ENCODE assay signal across 6 cellular contexts in the genomic region with DNA sequence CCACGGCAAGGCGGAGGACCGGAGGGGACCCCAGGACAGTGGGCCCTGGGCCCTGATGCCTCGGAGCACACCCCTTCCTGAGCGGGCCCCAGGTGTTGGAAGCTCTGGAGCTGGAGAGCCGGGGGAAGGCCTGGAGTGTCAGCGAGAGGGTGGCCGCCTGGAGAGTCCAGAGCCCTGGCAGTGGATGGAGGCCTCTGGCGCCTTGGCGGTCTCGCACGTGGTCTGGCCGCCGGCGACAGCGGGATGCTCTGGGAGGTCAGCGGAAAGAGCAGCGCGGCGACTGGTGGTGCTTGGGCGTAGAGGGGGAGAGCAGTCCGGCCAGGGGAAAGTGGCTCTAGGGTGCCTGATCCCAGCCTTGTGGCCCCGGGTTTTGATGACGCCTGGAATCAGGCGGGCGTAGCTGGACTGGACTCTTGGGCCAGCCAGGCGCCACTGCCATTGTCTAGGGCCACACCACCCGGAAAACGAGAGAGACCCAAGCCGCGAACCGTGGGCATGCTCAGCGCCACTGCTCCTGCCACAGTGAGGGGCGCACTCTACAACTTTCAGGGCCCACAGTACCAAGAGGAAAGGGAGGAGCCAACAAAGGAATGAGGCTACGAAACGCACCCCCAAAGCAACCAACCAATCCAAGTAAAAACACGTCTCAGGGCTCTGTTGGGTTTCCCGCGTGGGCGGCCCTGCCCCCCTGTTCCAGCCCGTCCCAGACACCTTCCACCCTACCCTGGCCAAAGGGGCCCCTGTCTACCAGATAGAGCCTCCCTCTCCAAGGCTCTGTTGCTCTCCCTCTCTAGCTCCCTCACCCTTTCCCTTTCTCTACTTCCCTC.
DNase-seq lines count a peak whose midpoint lies in the region; ATAC-seq and TF ChIP-seq lines count a peak whose summit lies in the region.
"Not testable (repeated sequence)": the region's sequence is repeated elsewhere in the genome, so short reads cannot be mapped to it uniquely, and the experiment has no call there.

No MANE protein-coding gene starts in this region.

- not testable (repeated sequence) for H3K4me3 ChIP-seq in RWPE2 (ENCODE audit: severe bottlenecking); esophagus muscularis mucosa; left lung; mucosa of descending colon

- H3K27me3 ChIP-seq in RWPE2 (ENCODE audit: insufficient read depth, poor library complexity, severe bottlenecking); left lung: not testable (repeated sequence)
- H3K27me3 ChIP-seq in esophagus muscularis mucosa = peaks cover 0 to 25% (median 2%) of the 10 kb centered on the region in 4 donors

- H3K4me3 Mint-ChIP-seq in activated naive CD8-positive, alpha-beta T cell treated with anti-CD3 and anti-CD28 coated beads, Interleukin-2, amount 10 ng/mL, durations not matched to agents 7 days and 5 days = peak overlapping the region; percentile 12
- not testable (repeated sequence) for H3K4me3 Mint-ChIP-seq in stimulated activated memory B cell treated with anti-CD40 and anti-IgM and Interleukin-4, amounts not matched to agents 10 μg/mL and 1 μg/mL and 100 μg/mL, for 72 hours

- peak; percentile 81 for DNase-seq in RWPE2 (ENCODE audit: low spot score)
- not testable (repeated sequence) for DNase-seq in activated naive CD8-positive, alpha-beta T cell treated with anti-CD3 and anti-CD28 coated beads, Interleukin-2, amount 10 ng/mL, durations not matched to agents 7 days and 5 days
- DNase-seq in esophagus muscularis mucosa (ENCODE audit: extremely low spot score) = peak; percentile 90
- peak in 1 of 2 donors; percentile 83 for DNase-seq in left lung
- peak in 2 of 3 donors; percentile 11 to 39 for DNase-seq in mucosa of descending colon

- H3K36me3 Mint-ChIP-seq in activated naive CD8-positive, alpha-beta T cell treated with anti-CD3 and anti-CD28 coated beads, Interleukin-2, amount 10 ng/mL, durations not matched to agents 7 days and 5 days; stimulated activated memory B cell treated with anti-CD40 and anti-IgM and Interleukin-4, amounts not matched to agents 10 μg/mL and 1 μg/mL and 100 μg/mL, for 72 hours: not testable (repeated sequence)

- not testable (repeated sequence) for TF ChIP-seq EP300 in esophagus muscularis mucosa (IDR thresholded peaks at IDR 0.05)

- not testable (repeated sequence) for H3K36me3 ChIP-seq in RWPE2 (ENCODE audit: low read depth); esophagus muscularis mucosa; left lung; mucosa of descending colon (ENCODE audit: low read depth)

- H3K27ac Mint-ChIP-seq in activated naive CD8-positive, alpha-beta T cell treated with anti-CD3 and anti-CD28 coated beads, Interleukin-2, amount 10 ng/mL, durations not matched to agents 7 days and 5 days; stimulated activated memory B cell treated with anti-CD40 and anti-IgM and Interleukin-4, amounts not matched to agents 10 μg/mL and 1 μg/mL and 100 μg/mL, for 72 hours: not testable (repeated sequence)

- not testable (repeated sequence) for H3K9me3 ChIP-seq in RWPE2 (ENCODE audit: severe bottlenecking)
- H3K9me3 ChIP-seq in esophagus muscularis mucosa (peaks cover 0 to 47% (median 15%) of the 10 kb centered on the region in 4 donors), left lung (peaks cover 0 to 67% of the 10 kb centered on the region in 2 donors), mucosa of descending colon (peaks cover 74% of the 10 kb centered on the region)

- not testable (repeated sequence) for H3K27me3 Mint-ChIP-seq in activated naive CD8-positive, alpha-beta T cell treated with anti-CD3 and anti-CD28 coated beads, Interleukin-2, amount 10 ng/mL, durations not matched to agents 7 days and 5 days; stimulated activated memory B cell treated with anti-CD40 and anti-IgM and Interleukin-4, amounts not matched to agents 10 μg/mL and 1 μg/mL and 100 μg/mL, for 72 hours

- H3K9me3 Mint-ChIP-seq in activated naive CD8-positive, alpha-beta T cell treated with anti-CD3 and anti-CD28 coated beads, Interleukin-2, amount 10 ng/mL, durations not matched to agents 7 days and 5 days = peaks cover 25% of the 10 kb centered on the region
- peaks cover 17% of the 10 kb centered on the region for H3K9me3 Mint-ChIP-seq in stimulated activated memory B cell treated with anti-CD40 and anti-IgM and Interleukin-4, amounts not matched to agents 10 μg/mL and 1 μg/mL and 100 μg/mL, for 72 hours

- WGBS in esophagus muscularis mucosa = 84% methylated on average over 41 of the region's 41 CpGs

- H3K4me1 Mint-ChIP-seq in activated naive CD8-positive, alpha-beta T cell treated with anti-CD3 and anti-CD28 coated beads, Interleukin-2, amount 10 ng/mL, durations not matched to agents 7 days and 5 days; stimulated activated memory B cell treated with anti-CD40 and anti-IgM and Interleukin-4, amounts not matched to agents 10 μg/mL and 1 μg/mL and 100 μg/mL, for 72 hours: not testable (repeated sequence)

- H3K27ac ChIP-seq in RWPE2 (ENCODE audit: poor library complexity, severe bottlenecking); esophagus muscularis mucosa (replicated peaks in 1 of 4); left lung: not testable (repeated sequence)

- not testable (repeated sequence) for H3K4me1 ChIP-seq in RWPE2 (ENCODE audit: insufficient read depth, poor library complexity, severe bottlenecking); esophagus muscularis mucosa; left lung; mucosa of descending colon (ENCODE audit: low read depth)

- intact Hi-C loops in esophagus muscularis mucosa (cut with DNase I); left lung (cut with DNase I); mucosa of descending colon (cut with DNase I, micrococcal nuclease): not testable (repeated sequence)

- POLR2A ChIA-PET in activated naive CD8-positive, alpha-beta T cell treated with anti-CD3 and anti-CD28 coated beads, Interleukin-2, amount 10 ng/mL, durations not matched to agents 7 days and 5 days (lab: Charles Lee) = not testable (repeated sequence)

- not testable (repeated sequence) for ATAC-seq in RWPE2 (ENCODE audit: low read depth); activated naive CD8-positive, alpha-beta T cell treated with anti-CD3 and anti-CD28 coated beads, Interleukin-2, amount 10 ng/mL, durations not matched to agents 7 days and 5 days (ENCODE audit: low read depth)
- ATAC-seq in left lung = peak; percentile 12
- peak; percentile 21 for ATAC-seq in mucosa of descending colon
- peak; percentile 18 for ATAC-seq in stimulated activated memory B cell treated with anti-CD40 and anti-IgM and Interleukin-4, amounts not matched to agents 10 μg/mL and 1 μg/mL and 100 μg/mL, for 72 hours

- TF ChIP-seq CTCF in RWPE2 (IDR thresholded peaks at IDR 0.05; ENCODE audit: poor library complexity, severe bottlenecking); esophagus muscularis mucosa (IDR thresholded peaks at IDR 0.05); left lung (IDR thresholded peaks at IDR 0.05); mucosa of descending colon (IDR thresholded peaks at IDR 0.05): not testable (repeated sequence)

- TF ChIP-seq POLR2A in esophagus muscularis mucosa (IDR thresholded peaks at IDR 0.05; ENCODE audit: low read depth) = not testable (repeated sequence)
